In genomic region chr12:20624718-20625117, GRCh38 we compare ENCODE assay signal across 11 cellular contexts.
DNase-seq lines count a peak whose midpoint lies in the region; ATAC-seq and TF ChIP-seq lines count a peak whose summit lies in the region.
"Had no signal": no experiment of that assay in that cellular context is flagged by ENCODE, and none has a peak within 500 bp of the region (broad histone marks: within the 10 kb centered on the region; RNA-seq: fewer than 3 reads in every experiment).

No MANE protein-coding gene starts in this region.

- DNase-seq in Right ventricle myocardium inferior (ENCODE audit: missing footprints) (no peak), right atrium auricular region (ENCODE audit: low spot score) (no peak), RWPE2 (ENCODE audit: low spot score) (no peak), glomerular visceral epithelial cell (ENCODE audit: extremely low spot score) (peak; percentile 25), upper lobe of right lung (no peak), sigmoid colon (no peak), stomach (no peak), suprapubic skin (ENCODE audit: low spot score in 2 of 2) (no peak)
- DNase-seq: activated effector memory CD4-positive, alpha-beta T cell treated with anti-CD3 and anti-CD28 coated beads, Interleukin-2, amount 50 U/mL, for 16 hours; C1 segment of cervical spinal cord; immature natural killer cell had no signal

- TF ChIP-seq CTCF in right atrium auricular region (IDR thresholded peaks at IDR 0.05) (peak in 1 of 2 donors; percentile 55), RWPE2 (IDR thresholded peaks at IDR 0.05; ENCODE audit: poor library complexity, severe bottlenecking) (peak; percentile 18), upper lobe of right lung (IDR thresholded peaks at IDR 0.05) (peak; percentile 14), sigmoid colon (IDR thresholded peaks at IDR 0.05) (peak in 1 of 4 experiments; percentile 12), stomach (IDR thresholded peaks at IDR 0.05) (no peak), suprapubic skin (IDR thresholded peaks at IDR 0.05) (no peak)

- H3K36me3 ChIP-seq in right atrium auricular region: peaks cover 12% of the 10 kb centered on the region
- no peaks in the 10 kb centered on the region for H3K36me3 ChIP-seq in RWPE2 (ENCODE audit: low read depth)
- H3K36me3 ChIP-seq in upper lobe of right lung: no peaks in the 10 kb centered on the region
- H3K36me3 ChIP-seq in sigmoid colon: peaks cover 0 to 18% (median 0%) of the 10 kb centered on the region in 4 donors
- no peaks in the 10 kb centered on the region for H3K36me3 ChIP-seq in stomach
- H3K36me3 ChIP-seq in suprapubic skin: no peaks in the 10 kb centered on the region

- TF ChIP-seq EP300 in sigmoid colon (IDR thresholded peaks at IDR 0.05) (no peak), stomach (IDR thresholded peaks at IDR 0.05) (no peak), suprapubic skin (IDR thresholded peaks at IDR 0.05) (no peak)

- H3K27me3 ChIP-seq in right atrium auricular region (no peaks in the 10 kb centered on the region), RWPE2 (ENCODE audit: insufficient read depth, poor library complexity, severe bottlenecking) (no peaks in the 10 kb centered on the region), upper lobe of right lung (no peaks in the 10 kb centered on the region), sigmoid colon (no peaks in the 10 kb centered on the region), stomach (no peaks in the 10 kb centered on the region), suprapubic skin (no peaks in the 10 kb centered on the region)

- H3K4me3 ChIP-seq in right atrium auricular region (no peak overlapping the region), RWPE2 (ENCODE audit: severe bottlenecking) (no peak overlapping the region), upper lobe of right lung (no peak overlapping the region), sigmoid colon (no peak overlapping the region), stomach (no peak overlapping the region), suprapubic skin (no peak overlapping the region)

- 76 to 90% methylated on average over 5 of the region's 5 CpGs for WGBS in sigmoid colon, 2 donors
- 65 to 80% (median 73%) methylated on average over 5 of the region's 5 CpGs for WGBS in stomach, 5 donors
- 64% methylated on average over 5 of the region's 5 CpGs for WGBS in suprapubic skin

- H3K27ac ChIP-seq in right atrium auricular region: no peak overlapping the region
- H3K27ac ChIP-seq in RWPE2 (ENCODE audit: poor library complexity, severe bottlenecking): no peak overlapping the region
- H3K27ac ChIP-seq in upper lobe of right lung: no peak overlapping the region
- no peak overlapping the region for H3K27ac ChIP-seq in sigmoid colon
- no peak overlapping the region for H3K27ac ChIP-seq in stomach
- H3K27ac ChIP-seq in suprapubic skin: no peak overlapping the region

- intact Hi-C loops in Right ventricle myocardium inferior (cut with DNase I) (no loop called here), upper lobe of right lung (cut with DNase I) (no loop called here), sigmoid colon (cut with DNase I) (no loop called here), stomach (cut with DNase I; ENCODE audit: low total_unique reads) (no loop called here)

- H3K4me1 ChIP-seq in right atrium auricular region (peaks cover 0 to 15% of the 10 kb centered on the region in 2 donors), RWPE2 (ENCODE audit: insufficient read depth, poor library complexity, severe bottlenecking) (no peaks in the 10 kb centered on the region), upper lobe of right lung (no peaks in the 10 kb centered on the region), sigmoid colon (peaks cover 0 to 40% (median 31%) of the 10 kb centered on the region in 4 donors), stomach (peaks cover 0 to 20% (median 5%) of the 10 kb centered on the region in 4 donors), suprapubic skin (no peaks in the 10 kb centered on the region)

- ATAC-seq in Right ventricle myocardium inferior: peak; percentile 27
- ATAC-seq in RWPE2 (ENCODE audit: low read depth): no peak
- no peak for ATAC-seq in upper lobe of right lung

- TF ChIP-seq POLR2A in sigmoid colon (IDR thresholded peaks at IDR 0.05) (no peak), stomach (IDR thresholded peaks at IDR 0.05) (no peak), suprapubic skin (IDR thresholded peaks at IDR 0.05) (no peak)

- H3K9me3 ChIP-seq in right atrium auricular region (no peaks in the 10 kb centered on the region), RWPE2 (ENCODE audit: severe bottlenecking) (no peaks in the 10 kb centered on the region), upper lobe of right lung (no peaks in the 10 kb centered on the region), sigmoid colon (no peaks in the 10 kb centered on the region), stomach (no peaks in the 10 kb centered on the region), suprapubic skin (no peaks in the 10 kb centered on the region)

Comparison
In these comparisons a context has a peak if more than half of its experiments do, and no peak if none do; other contexts are left out.
1. CTCF ChIP-seq: peak in RWPE2 (single experiment) and upper lobe of right lung (single experiment); none in stomach (0 of 7) and suprapubic skin (0 of 2).